ENCODE assay signal across 33 cellular contexts in the genomic region with DNA sequence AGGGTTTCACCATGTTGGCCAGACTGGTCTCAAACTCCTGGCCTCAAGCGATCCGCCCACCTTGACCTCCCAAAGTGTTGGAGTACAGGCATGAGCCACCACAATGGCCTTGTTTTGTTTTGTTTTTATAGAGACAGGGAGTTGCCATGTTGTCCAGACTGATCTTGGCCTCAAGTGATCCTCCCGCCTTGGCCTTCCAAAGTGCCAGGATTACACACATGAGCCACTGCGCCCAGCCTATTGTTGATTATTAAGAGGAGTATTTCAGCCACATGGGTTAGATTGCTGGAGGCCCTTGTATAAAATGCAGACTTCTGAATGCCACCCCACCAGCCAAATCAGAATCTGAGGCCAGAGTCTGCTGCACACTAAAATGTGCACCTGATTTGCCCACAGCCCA. TPM values are rescaled to one million over a fixed set of nuclear protein-coding genes. Genes with fewer than 3 reads are reported as not detected.
A peak's percentile ranks its signal among the peaks of the same experiment; 100 is the strongest.
DNase-seq lines count a peak whose midpoint lies in the region; ATAC-seq and TF ChIP-seq lines count a peak whose summit lies in the region.
"Had no signal": no experiment of that assay in that cellular context is flagged by ENCODE, and none has a peak within 500 bp of the region (broad histone marks: within the 10 kb centered on the region; RNA-seq: fewer than 3 reads in every experiment).

No MANE protein-coding gene starts in this region.

- no peak for ATAC-seq in memory B cell (ENCODE audit: low read depth)
- no peak for ATAC-seq in stimulated activated memory B cell treated with anti-CD40 and anti-IgM and Interleukin-4, amounts not matched to agents 10 μg/mL and 1 μg/mL and 100 μg/mL, for 72 hours
- ATAC-seq: activated CD8-positive, alpha-beta T cell treated with anti-CD3 and anti-CD28 coated beads for 36 hours; activated T-helper 17 cell treated with anti-CD3 and anti-CD28 coated beads, Interleukin-2, amount 50 U/mL, for 72 hours; body of pancreas had no signal

- peaks cover 25% of the 10 kb centered on the region for H3K4me1 ChIP-seq in HUES48 (ENCODE audit: control insufficient read depth, insufficient read depth, low read length)
- H3K4me1 ChIP-seq: body of pancreas, parathyroid adenoma had no signal

- H3K27ac ChIP-seq in HUES48 (ENCODE audit: low read depth, low read length): peak overlapping the region; percentile 87
- H3K27ac ChIP-seq: body of pancreas, parathyroid adenoma, PC-9, thoracic aorta had no signal

- H3K36me3 ChIP-seq in HUES48 (ENCODE audit: control insufficient read depth, insufficient read depth, low read length): no peaks in the 10 kb centered on the region
- H3K36me3 ChIP-seq: thoracic aorta had no signal

- DNase-seq in memory B cell (ENCODE audit: low spot score in 2 of 2) (no peak), NCI-H2107 (lab: John Stamatoyannopoulos, UW) (no peak), HCEC 1CT (no peak)
- no peak for DNase-seq in stimulated activated CD8-positive, alpha-beta memory T cell treated with anti-CD3 and anti-CD28 coated beads, Interleukin-4, amount 100 ng/mL, for 48 hours
- no peak for DNase-seq in activated naive CD4-positive, alpha-beta T cell (lab: John Stamatoyannopoulos, UW)
- DNase-seq: ACHN; activated CD4-positive, alpha-beta T cell treated with anti-CD3 and anti-CD28 coated beads for 1 hour; activated CD8-positive, alpha-beta memory T cell treated with anti-CD3 and anti-CD28 coated beads, Interleukin-2, amount 50 U/mL, for 48 hours; activated CD8-positive, alpha-beta T cell treated with anti-CD3 and anti-CD28 coated beads for 36 hours; activated naive CD4-positive, alpha-beta T cell treated with anti-CD3 and anti-CD28 coated beads, Interleukin-2, amount 50 U/mL, for 16 hours; body of pancreas; CD8-positive, alpha-beta memory T cell; EL; head of caudate nucleus; KBM-7; kidney glomerular epithelial cell; MM.1S; NCI-H1105 treated with DMSO at 0.1 percent for 48 hours; NCI-H1930; NCI-H226; NCI-H69; PC-9; SHP77; stimulated activated CD4-positive, alpha-beta T cell treated with anti-CD3 and anti-CD28 coated beads, Interleukin-1b, Interleukin-23, amount 100 ng/mL, for 48 hours had no signal

- H3K27me3 Mint-ChIP-seq in brain (no peaks in the 10 kb centered on the region), memory B cell (no peaks in the 10 kb centered on the region)
- H3K27me3 Mint-ChIP-seq in stimulated activated memory B cell treated with anti-CD40 and anti-IgM and Interleukin-4, amounts not matched to agents 10 μg/mL and 1 μg/mL and 100 μg/mL, for 72 hours: no peaks in the 10 kb centered on the region
- H3K27me3 Mint-ChIP-seq: activated CD8-positive, alpha-beta T cell treated with anti-CD3 and anti-CD28 coated beads for 36 hours; activated T-helper 17 cell treated with anti-CD3 and anti-CD28 coated beads, Interleukin-2, amount 50 U/mL, for 72 hours; stimulated activated naive CD8-positive, alpha-beta T cell treated with anti-CD3 and anti-CD28 coated beads, Interleukin-15, Interleukin-2, amounts not matched to agents 100 ng/mL and 50 ng/mL, for 24 hours had no signal

- H3K36me3 Mint-ChIP-seq in brain: peaks cover 26% of the 10 kb centered on the region
- H3K36me3 Mint-ChIP-seq in memory B cell: peaks cover 2% of the 10 kb centered on the region
- peaks cover 19% of the 10 kb centered on the region for H3K36me3 Mint-ChIP-seq in stimulated activated memory B cell treated with anti-CD40 and anti-IgM and Interleukin-4, amounts not matched to agents 10 μg/mL and 1 μg/mL and 100 μg/mL, for 72 hours

- H3K4me1 Mint-ChIP-seq in brain: peaks cover 47% of the 10 kb centered on the region
- peaks cover 50% of the 10 kb centered on the region for H3K4me1 Mint-ChIP-seq in memory B cell
- peaks cover 79% of the 10 kb centered on the region for H3K4me1 Mint-ChIP-seq in stimulated activated memory B cell treated with anti-CD40 and anti-IgM and Interleukin-4, amounts not matched to agents 10 μg/mL and 1 μg/mL and 100 μg/mL, for 72 hours
- H3K4me1 Mint-ChIP-seq: activated T-helper 17 cell treated with anti-CD3 and anti-CD28 coated beads, Interleukin-2, amount 50 U/mL, for 72 hours; CD8-positive, alpha-beta memory T cell had no signal

- peak overlapping the region; percentile 15; the same call in 1 of the 2 replicates for H3K9ac ChIP-seq in HUES48 (ENCODE audit: low read depth, low read length)
- H3K9ac ChIP-seq: parathyroid adenoma had no signal

- H3K4me3 Mint-ChIP-seq in brain: no peak overlapping the region
- H3K4me3 Mint-ChIP-seq in memory B cell: no peak overlapping the region
- H3K4me3 Mint-ChIP-seq in stimulated activated memory B cell treated with anti-CD40 and anti-IgM and Interleukin-4, amounts not matched to agents 10 μg/mL and 1 μg/mL and 100 μg/mL, for 72 hours: no peak overlapping the region
- H3K4me3 Mint-ChIP-seq: activated CD8-positive, alpha-beta T cell treated with anti-CD3 and anti-CD28 coated beads for 36 hours; activated T-helper 17 cell treated with anti-CD3 and anti-CD28 coated beads, Interleukin-2, amount 50 U/mL, for 72 hours; CD8-positive, alpha-beta memory T cell; stimulated activated naive CD8-positive, alpha-beta T cell treated with anti-CD3 and anti-CD28 coated beads, Interleukin-15, Interleukin-2, amounts not matched to agents 100 ng/mL and 50 ng/mL, for 24 hours had no signal

- no peak for TF ChIP-seq CTCF in brain (conservative IDR thresholded peaks at IDR 0.05)

- H3K9me3 Mint-ChIP-seq in brain (peaks cover 15 to 18% (median 16%) of the 10 kb centered on the region in 5 experiments), memory B cell (peaks cover 1% of the 10 kb centered on the region)
- no peaks in the 10 kb centered on the region for H3K9me3 Mint-ChIP-seq in stimulated activated memory B cell treated with anti-CD40 and anti-IgM and Interleukin-4, amounts not matched to agents 10 μg/mL and 1 μg/mL and 100 μg/mL, for 72 hours
- H3K9me3 Mint-ChIP-seq: activated T-helper 17 cell treated with anti-CD3 and anti-CD28 coated beads, Interleukin-2, amount 50 U/mL, for 72 hours had no signal

- no peak overlapping the region for H3K4me3 ChIP-seq in HUES48 (ENCODE audit: low read depth, low read length)
- H3K4me3 ChIP-seq: body of pancreas, lung, PC-9, smooth muscle cell, thoracic aorta had no signal

- peak overlapping the region; percentile 3 to 73 (median 65) for H3K27ac Mint-ChIP-seq in brain
- peak overlapping the region; percentile 73 for H3K27ac Mint-ChIP-seq in memory B cell
- H3K27ac Mint-ChIP-seq in stimulated activated memory B cell treated with anti-CD40 and anti-IgM and Interleukin-4, amounts not matched to agents 10 μg/mL and 1 μg/mL and 100 μg/mL, for 72 hours: peak overlapping the region; percentile 32
- H3K27ac Mint-ChIP-seq: activated CD8-positive, alpha-beta T cell treated with anti-CD3 and anti-CD28 coated beads for 36 hours; activated T-helper 17 cell treated with anti-CD3 and anti-CD28 coated beads, Interleukin-2, amount 50 U/mL, for 72 hours; CD8-positive, alpha-beta memory T cell; stimulated activated naive CD8-positive, alpha-beta T cell treated with anti-CD3 and anti-CD28 coated beads, Interleukin-15, Interleukin-2, amounts not matched to agents 100 ng/mL and 50 ng/mL, for 24 hours had no signal

- no peaks in the 10 kb centered on the region for H3K27me3 ChIP-seq in HUES48 (ENCODE audit: control insufficient read depth, insufficient read depth, low read length)
- H3K27me3 ChIP-seq: body of pancreas had no signal

- no peaks in the 10 kb centered on the region for H3K9me3 ChIP-seq in HUES48 (ENCODE audit: control insufficient read depth, insufficient read depth, low read length)
- H3K9me3 ChIP-seq: body of pancreas, thoracic aorta had no signal

RNA-seq across cellular contexts. Expression of gene ANGPTL1, which starts 57.2 kb away (rescaled TPM):
- polyA plus RNA-seq in brain (ENCODE audit: insufficient read depth, low read depth, low replicate concordance): 0.14 TPM
- polyA plus RNA-seq: CD8-positive, alpha-beta memory T cell had no signal
